Comparison of ENCODE assay signal across 1 cellular context in the genomic region with DNA sequence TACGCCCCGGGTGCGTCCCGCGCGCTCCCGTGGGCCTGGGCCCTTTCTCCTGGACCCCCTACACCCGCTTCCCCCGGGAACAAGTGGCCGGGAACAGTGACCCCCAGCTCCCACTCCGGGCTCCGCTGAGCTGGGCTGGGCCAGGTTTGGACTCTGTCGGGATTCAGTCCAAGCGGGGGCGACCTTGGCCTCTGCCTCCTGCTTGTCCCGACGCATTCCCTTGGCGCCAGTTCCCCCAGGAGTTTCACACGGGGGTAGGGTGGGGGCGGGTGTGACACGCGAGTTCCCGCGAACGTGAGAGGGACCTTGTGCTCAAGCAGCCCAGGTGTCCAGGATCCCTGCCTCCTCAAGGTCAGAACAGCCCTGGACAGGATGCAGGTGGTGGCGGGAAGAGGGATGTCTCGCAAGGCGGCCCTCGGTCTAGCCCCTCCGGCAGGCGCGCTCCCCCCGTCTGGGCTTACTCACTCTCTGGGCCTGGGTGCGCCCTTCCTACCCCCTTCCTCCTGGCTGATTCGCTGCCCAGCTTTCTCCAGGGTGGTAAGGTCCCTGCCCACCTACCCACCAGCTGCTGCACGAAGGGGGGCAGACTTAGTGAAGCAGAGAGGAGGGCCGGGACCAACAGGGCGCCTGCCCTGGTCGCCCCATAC.
TF ChIP-seq lines count a peak whose summit lies in the region.

No MANE protein-coding gene starts in this region.

TF ChIP-seq in HepG2, 621 proteins besides CTCF, POLR2A, EP300 and RAD21 (continued from another document):
- TF ChIP-seq, protein P1, sequence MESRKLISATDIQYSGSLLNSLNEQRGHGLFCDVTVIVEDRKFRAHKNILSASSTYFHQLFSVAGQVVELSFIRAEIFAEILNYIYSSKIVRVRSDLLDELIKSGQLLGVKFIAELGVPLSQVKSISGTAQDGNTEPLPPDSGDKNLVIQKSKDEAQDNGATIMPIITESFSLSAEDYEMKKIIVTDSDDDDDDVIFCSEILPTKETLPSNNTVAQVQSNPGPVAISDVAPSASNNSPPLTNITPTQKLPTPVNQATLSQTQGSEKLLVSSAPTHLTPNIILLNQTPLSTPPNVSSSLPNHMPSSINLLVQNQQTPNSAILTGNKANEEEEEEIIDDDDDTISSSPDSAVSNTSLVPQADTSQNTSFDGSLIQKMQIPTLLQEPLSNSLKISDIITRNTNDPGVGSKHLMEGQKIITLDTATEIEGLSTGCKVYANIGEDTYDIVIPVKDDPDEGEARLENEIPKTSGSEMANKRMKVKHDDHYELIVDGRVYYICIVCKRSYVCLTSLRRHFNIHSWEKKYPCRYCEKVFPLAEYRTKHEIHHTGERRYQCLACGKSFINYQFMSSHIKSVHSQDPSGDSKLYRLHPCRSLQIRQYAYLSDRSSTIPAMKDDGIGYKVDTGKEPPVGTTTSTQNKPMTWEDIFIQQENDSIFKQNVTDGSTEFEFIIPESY (CRISPR knock-in tag; IDR thresholded peaks at IDR 0.05), result no peak
- TF ChIP-seq ARNT2 (CRISPR knock-in tag; IDR thresholded peaks at IDR 0.05; ENCODE audit: low read depth) (no peak), HNRNPLL (IDR thresholded peaks at IDR 0.05; ENCODE audit: low read depth, low read length, poor library complexity, severe bottlenecking) (peak; percentile 34), RFX3 (CRISPR knock-in tag; IDR thresholded peaks at IDR 0.05) (no peak)
